Comparison of ENCODE assay signal across 8 cellular contexts in genomic region chr17:20646661-20647060, GRCh38.
DNase-seq lines count a peak whose midpoint lies in the region; ATAC-seq and TF ChIP-seq lines count a peak whose summit lies in the region.
"Not testable (repeated sequence)": the region's sequence is repeated elsewhere in the genome, so short reads cannot be mapped to it uniquely, and the experiment has no call there.

No MANE protein-coding gene starts in this region.

- not testable (repeated sequence) for H3K9me3 ChIP-seq in T-helper 17 cell (ENCODE audit: control insufficient read depth, low read length, poor library complexity, severe bottlenecking); ascending aorta; right lobe of liver

- H3K27ac Mint-ChIP-seq in Calu3 (ENCODE audit: unreplicated experiment); T-helper 17 cell: not testable (repeated sequence)

- not testable (repeated sequence) for BruUV-seq in Calu3 (replicated peaks; lab: Mats Ljungman, UMichigan)

- peak; percentile 13 for TF ChIP-seq CTCF in Calu3 (IDR thresholded peaks at IDR 0.05; ENCODE audit: unreplicated experiment)
- peak in 2 of 3 experiments; percentile 9 to 22 for TF ChIP-seq CTCF in ascending aorta (IDR thresholded peaks at IDR 0.05)
- TF ChIP-seq CTCF in fibroblast of villous mesenchyme (IDR thresholded peaks at IDR 0.05; ENCODE audit: insufficient read depth, low read depth, low read length), result peak; percentile 68
- peak; percentile 13 to 31 (median 17) for TF ChIP-seq CTCF in right lobe of liver (IDR thresholded peaks at IDR 0.05)

- WGBS in right lobe of liver (ENCODE audit: insufficient coverage, low coverage, low lambda C conversion rate, missing lambda C conversion rate), result 10% methylated on average over 7 of the region's 9 CpGs

- H3K4me3 ChIP-seq in ascending aorta; fibroblast of villous mesenchyme (ENCODE audit: low read depth, low read length); right lobe of liver: not testable (repeated sequence)

- not testable (repeated sequence) for H3K36me3 Mint-ChIP-seq in Calu3 (ENCODE audit: insufficient read depth, unreplicated experiment); T-helper 17 cell (ENCODE audit: low read depth)

- TF ChIP-seq POLR2A in right lobe of liver (IDR thresholded peaks at IDR 0.05), result not testable (repeated sequence)

- intact Hi-C loops in Calu3 (cut with micrococcal nuclease; ENCODE audit: unreplicated experiment); ascending aorta (cut with DNase I); right lobe of liver (cut with DNase I): not testable (repeated sequence)

- peak; percentile 44 for ATAC-seq in T-helper 17 cell
- peak; percentile 86 to 94 (median 92) for ATAC-seq in right lobe of liver

- H3K27me3 ChIP-seq in ascending aorta, right lobe of liver: not testable (repeated sequence)

- CTCF ChIA-PET in Calu3 (lab: Charles Lee); HEK293T (lab: Yijun Ruan, JAX): not testable (repeated sequence)

- H3K4me3 Mint-ChIP-seq in Calu3 (ENCODE audit: low read depth, unreplicated experiment); T-helper 17 cell: not testable (repeated sequence)

- not testable (repeated sequence) for H3K36me3 ChIP-seq in ascending aorta, right lobe of liver

- POLR2A ChIA-PET in HEK293T (lab: Yijun Ruan, JAX), result not testable (repeated sequence)

- H3K9me3 Mint-ChIP-seq in Calu3 (ENCODE audit: low read depth, unreplicated experiment), result not testable (repeated sequence)

- H3K27me3 Mint-ChIP-seq in Calu3 (ENCODE audit: unreplicated experiment), result peaks cover 22% of the 10 kb centered on the region
- peaks cover 23% of the 10 kb centered on the region for H3K27me3 Mint-ChIP-seq in T-helper 17 cell

- H3K27ac ChIP-seq in ascending aorta, right lobe of liver: not testable (repeated sequence)

- peak; percentile 4 for DNase-seq in Calu3
- DNase-seq in HEK293T (ENCODE audit: extremely low spot score), result peak; percentile 21
- DNase-seq in NCI-H2196 treated with DMSO at 0.1 percent for 48 hours (lab: John Stamatoyannopoulos, UW; ENCODE audit: unreplicated experiment), result peak; percentile 5
- DNase-seq in T-helper 17 cell; ascending aorta (ENCODE audit: low spot score in 2 of 2); right lobe of liver: not testable (repeated sequence)
- DNase-seq in fibroblast of villous mesenchyme (ENCODE audit: low read depth), result peak; percentile 45
- peak; percentile 4 for DNase-seq in stimulated activated CD8-positive, alpha-beta memory T cell treated with anti-CD3 and anti-CD28 coated beads, Interleukin-15, amount 100 ng/mL, for 1 hour (ENCODE audit: low read depth)

- not testable (repeated sequence) for H3K4me1 ChIP-seq in ascending aorta, right lobe of liver

- H3K4me1 Mint-ChIP-seq in Calu3 (ENCODE audit: low read depth, unreplicated experiment); T-helper 17 cell: not testable (repeated sequence)

Comparison
In these comparisons a context has a peak if more than half of its experiments do, and no peak if none do; other contexts are left out.
1. CTCF ChIP-seq: peak in every context shown above with its lines; median percentile 68 in fibroblast of villous mesenchyme; 17 in right lobe of liver; 16 in ascending aorta; 13 in Calu3.